In the genomic region with DNA sequence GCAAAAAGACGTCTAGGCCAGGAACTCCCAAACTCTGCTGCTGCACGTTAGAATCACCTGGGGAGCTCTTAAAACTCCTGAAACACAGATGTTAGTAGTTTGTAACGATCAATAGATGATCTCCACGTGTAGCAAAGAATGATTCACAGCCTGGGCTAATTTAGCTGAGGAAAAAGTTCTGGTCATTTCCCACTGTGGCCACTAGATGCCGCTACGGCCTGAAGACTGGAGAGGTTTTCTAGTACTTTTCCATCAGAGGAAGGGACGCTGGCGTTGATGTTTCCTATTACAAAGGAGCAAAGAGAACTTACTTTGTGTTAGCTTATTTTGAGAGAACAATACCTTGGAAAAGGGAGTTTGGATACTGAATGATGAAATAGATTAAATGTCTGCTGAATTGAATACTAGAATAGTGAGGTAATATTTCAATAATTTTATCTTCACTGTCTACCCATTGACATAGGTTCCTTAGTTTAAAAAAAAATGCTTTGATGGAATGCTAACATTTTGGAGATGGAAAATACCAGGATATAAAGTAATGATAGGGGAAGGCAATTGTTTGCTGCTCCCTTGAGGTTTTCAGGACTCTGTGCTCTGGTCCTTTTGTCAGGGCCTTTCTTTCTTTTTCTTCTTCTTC, we compare ENCODE assay signal across 8 cellular contexts.
A peak's percentile ranks its signal among the peaks of the same experiment; 100 is the strongest.
DNase-seq lines count a peak whose midpoint lies in the region; ATAC-seq and TF ChIP-seq lines count a peak whose summit lies in the region.

No MANE protein-coding gene starts in this region.

- no peak overlapping the region for H3K27ac ChIP-seq in C4-2B

- WGBS in lower leg skin, 2 donors, result 0 to 2% methylated on average over 8 of the region's 8 CpGs

- TF ChIP-seq CTCF in C4-2B (conservative IDR thresholded peaks at IDR 0.05) (peak; percentile 99), lower leg skin (IDR thresholded peaks at IDR 0.05) (peak in 1 of 3 donors; percentile 88)

- ATAC-seq in GM19372 (IDR thresholded peaks at IDR 0.05; ENCODE audit: low read depth, unreplicated experiment) (peak; percentile 68), HG03521 (IDR thresholded peaks at IDR 0.05; ENCODE audit: unreplicated experiment) (peak; percentile 61)

- no peak for TF ChIP-seq POLR2A in lower leg skin (IDR thresholded peaks at IDR 0.05)

- intact Hi-C loops in lower leg skin (cut with DNase I; ENCODE audit: low total_unique reads), result loop anchor here (5.0 kb wide), 1 partner anchor 241 kb away; no protein-coding TSS in a partner anchor

- DNase-seq in NCI-H524 treated with DMSO at 0.1 percent for 48 hours (lab: John Stamatoyannopoulos, UW) (peak; percentile 56), dedifferentiated amniotic fluid mesenchymal stem cell (ENCODE audit: extremely low spot score) (peak; percentile 90), lower leg skin (ENCODE audit: low spot score in 2 of 2) (peak; percentile 79 to 92)
- peak; percentile 87 for DNase-seq in activated CD4-positive, alpha-beta T cell treated with anti-CD3 and anti-CD28 coated beads for 48 hours
- DNase-seq in stimulated activated CD8-positive, alpha-beta memory T cell treated with anti-CD3 and anti-CD28 coated beads, Interleukin-12 subunit alpha, Interleukin-12 subunit beta, amount 100 ng/mL, for 1 hour (ENCODE audit: low read depth), result peak; percentile 46

- H3K4me3 ChIP-seq in lower leg skin (ENCODE audit: low read depth, poor library complexity, severe bottlenecking), result no peak overlapping the region
